Comparison of ENCODE assay signal across 8 cellular contexts in the genomic region with DNA sequence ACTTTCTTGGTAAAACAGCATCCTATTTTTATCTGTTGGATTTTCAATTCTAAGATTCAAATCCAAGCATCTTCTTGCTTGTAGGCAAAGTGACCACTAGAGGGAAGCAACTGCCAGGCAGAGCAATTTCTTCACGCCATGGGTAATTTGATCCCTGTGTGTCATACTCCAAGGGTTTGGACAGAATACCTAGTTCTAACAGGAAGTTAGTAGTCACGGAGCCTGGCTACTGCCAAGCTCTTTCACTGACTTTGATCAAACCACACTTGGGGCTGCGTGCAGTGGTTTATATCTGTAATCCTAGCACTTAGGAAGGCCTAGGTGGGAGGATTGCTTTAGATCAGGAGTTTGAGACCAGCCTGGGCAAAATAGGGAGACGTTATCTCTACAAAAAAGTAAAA.
DNase-seq lines count a peak whose midpoint lies in the region; ATAC-seq and TF ChIP-seq lines count a peak whose summit lies in the region.

No MANE protein-coding gene starts in this region.

- no peaks in the 10 kb centered on the region for H3K36me3 ChIP-seq in SU-DHL-6 (ENCODE audit: low read length)

- TF ChIP-seq CTCF in C4-2B (conservative IDR thresholded peaks at IDR 0.05) = peak; percentile 96
- TF ChIP-seq CTCF in SU-DHL-6 (IDR thresholded peaks at IDR 0.05; ENCODE audit: insufficient read depth, low read length, poor library complexity, severe bottlenecking) = peak; percentile 44
- peak; percentile 94 for TF ChIP-seq CTCF in fibroblast of villous mesenchyme (IDR thresholded peaks at IDR 0.05; ENCODE audit: insufficient read depth, low read depth, low read length)

- H2AFZ ChIP-seq in SU-DHL-6 (ENCODE audit: low read depth, low read length, severe bottlenecking) = no peak overlapping the region

- H3K9ac ChIP-seq in SU-DHL-6 (ENCODE audit: low read length) = no peak overlapping the region

- no peak overlapping the region for H3K4me2 ChIP-seq in SU-DHL-6 (ENCODE audit: low read depth, low read length, poor library complexity, severe bottlenecking)

- no peaks in the 10 kb centered on the region for H3F3A ChIP-seq in SU-DHL-6 (ENCODE audit: insufficient read depth)

- peak; percentile 99 for DNase-seq in H4 (ENCODE audit: low spot score)
- peak; percentile 45 to 66 for DNase-seq in NCI-H1930 (lab: John Stamatoyannopoulos, UW)
- DNase-seq in fibroblast of villous mesenchyme (ENCODE audit: low read depth) = peak; percentile 99
- peak; percentile 98 for DNase-seq in non-pigmented ciliary epithelial cell (ENCODE audit: low read depth)
- DNase-seq in activated gamma-delta T cell treated with Interleukin-2 at 50 U/mL for 16 hours = no peak

- H3K27me3 ChIP-seq in SU-DHL-6 (ENCODE audit: low read length) = no peaks in the 10 kb centered on the region

- H3K9me3 ChIP-seq in SU-DHL-6 (ENCODE audit: insufficient read depth, low read length) = no peaks in the 10 kb centered on the region

- H3K27ac ChIP-seq in C4-2B (peak overlapping the region; percentile 58; the same call in 1 of the 2 replicates), SU-DHL-6 (ENCODE audit: low read depth, low read length) (no peak overlapping the region)

- no peak overlapping the region for H3K4me3 ChIP-seq in SU-DHL-6 (ENCODE audit: insufficient read depth, low read length, poor library complexity, severe bottlenecking)
- H3K4me3 ChIP-seq in fibroblast of villous mesenchyme (ENCODE audit: low read depth, low read length) = no peak overlapping the region

- H4K20me1 ChIP-seq in SU-DHL-6 (ENCODE audit: low read depth, low read length) = 0 out of 2 replicates have a peak, but pooled peaks cover 2% of the 10 kb centered on the region

- H3K79me2 ChIP-seq in SU-DHL-6 (ENCODE audit: insufficient read depth, low read length) = no peaks in the 10 kb centered on the region

- H3K9me2 ChIP-seq in SU-DHL-6 (replicated peaks; ENCODE audit: insufficient read depth, low read length) = no peaks in the 10 kb centered on the region

- ATAC-seq in GM21737 (IDR thresholded peaks at IDR 0.05; ENCODE audit: unreplicated experiment) = no peak

Comparison
In these comparisons a context has a peak if more than half of its experiments do, and no peak if none do; other contexts are left out.
1. CTCF ChIP-seq: peak in every context shown above with its lines; median percentile 96 in C4-2B; 94 in fibroblast of villous mesenchyme; 44 in SU-DHL-6.